25 cellular contexts compared by ENCODE assay signal in genomic region chr1:221998781-221999180, GRCh38.
"Had no signal": no experiment of that assay in that cellular context is flagged by ENCODE, and none has a peak within 500 bp of the region (broad histone marks: within the 10 kb centered on the region; RNA-seq: fewer than 3 reads in every experiment).

No MANE protein-coding gene starts in this region.

- H3K27ac ChIP-seq: epithelial cell of prostate, gastrocnemius medialis, left lung, pancreas, psoas muscle, testis, uterus, WERI-Rb-1 had no signal

- H3K4me3 ChIP-seq: gastrocnemius medialis, left lung, lung, pancreas, psoas muscle, testis, uterus had no signal

- ATAC-seq: activated CD8-positive, alpha-beta memory T cell treated with anti-CD3 and anti-CD28 coated beads, Interleukin-2, amount 10 ng/mL, durations not matched to agents 7 days and 5 days; activated CD8-positive, alpha-beta T cell treated with anti-CD3 and anti-CD28 coated beads for 36 hours; gastrocnemius medialis; naive thymus-derived CD8-positive, alpha-beta T cell; psoas muscle; stimulated activated memory B cell treated with anti-CD40 and anti-IgM and Interleukin-4, amounts not matched to agents 10 μg/mL and 1 μg/mL and 100 μg/mL, for 72 hours; T-cell had no signal

- H3K9me3 ChIP-seq: gastrocnemius medialis, left lung, pancreas, psoas muscle, testis, uterus had no signal

- H3K27me3 ChIP-seq: gastrocnemius medialis, left lung, pancreas, testis, uterus had no signal

- H3K36me3 ChIP-seq: gastrocnemius medialis, left lung, pancreas, uterus, WERI-Rb-1 had no signal

- H3K4me1 ChIP-seq: gastrocnemius medialis, pancreas, psoas muscle had no signal

- DNase-seq: activated CD4-positive, alpha-beta T cell treated with anti-CD3 and anti-CD28 coated beads, Interleukin-2, amount 10 ng/mL, durations not matched to agents 7 days and 5 days; activated CD4-positive, CD25-positive, alpha-beta regulatory T cell treated with anti-CD3 and anti-CD28 coated beads, Interleukin-2, amount 50 U/mL, for 72 hours; activated CD8-positive, alpha-beta memory T cell treated with anti-CD3 and anti-CD28 coated beads, Interleukin-2, amount 10 ng/mL, durations not matched to agents 7 days and 5 days; activated CD8-positive, alpha-beta T cell treated with anti-CD3 and anti-CD28 coated beads for 36 hours; activated gamma-delta T cell treated with Interleukin-2 at 50 U/mL for 16 hours; activated T-cell treated with anti-CD3 and anti-CD28 coated beads for 4 hours; cerebellar nuclear complex; cortex of kidney; gastrocnemius medialis; hippocampal formation; kidney glomerular epithelial cell; left lung; naive thymus-derived CD8-positive, alpha-beta T cell; pancreas; psoas muscle; right cardiac atrium; stimulated activated CD4-positive, alpha-beta T cell treated with anti-CD3 and anti-CD28 coated beads, Interleukin-2, amount 100 ng/mL, for 24 hours; T-cell; testis; trophoblast cell; uterus; WERI-Rb-1 had no signal
